ENCODE assay signal across 1 cellular context in genomic region chr10:104505521-104506041, GRCh38.
TF ChIP-seq lines count a peak whose summit lies in the region.

No MANE protein-coding gene starts in this region.

TF ChIP-seq in WTC11, 78 proteins besides CTCF, POLR2A, EP300 and RAD21 (continued from another document):
- TF ChIP-seq, protein P1, sequence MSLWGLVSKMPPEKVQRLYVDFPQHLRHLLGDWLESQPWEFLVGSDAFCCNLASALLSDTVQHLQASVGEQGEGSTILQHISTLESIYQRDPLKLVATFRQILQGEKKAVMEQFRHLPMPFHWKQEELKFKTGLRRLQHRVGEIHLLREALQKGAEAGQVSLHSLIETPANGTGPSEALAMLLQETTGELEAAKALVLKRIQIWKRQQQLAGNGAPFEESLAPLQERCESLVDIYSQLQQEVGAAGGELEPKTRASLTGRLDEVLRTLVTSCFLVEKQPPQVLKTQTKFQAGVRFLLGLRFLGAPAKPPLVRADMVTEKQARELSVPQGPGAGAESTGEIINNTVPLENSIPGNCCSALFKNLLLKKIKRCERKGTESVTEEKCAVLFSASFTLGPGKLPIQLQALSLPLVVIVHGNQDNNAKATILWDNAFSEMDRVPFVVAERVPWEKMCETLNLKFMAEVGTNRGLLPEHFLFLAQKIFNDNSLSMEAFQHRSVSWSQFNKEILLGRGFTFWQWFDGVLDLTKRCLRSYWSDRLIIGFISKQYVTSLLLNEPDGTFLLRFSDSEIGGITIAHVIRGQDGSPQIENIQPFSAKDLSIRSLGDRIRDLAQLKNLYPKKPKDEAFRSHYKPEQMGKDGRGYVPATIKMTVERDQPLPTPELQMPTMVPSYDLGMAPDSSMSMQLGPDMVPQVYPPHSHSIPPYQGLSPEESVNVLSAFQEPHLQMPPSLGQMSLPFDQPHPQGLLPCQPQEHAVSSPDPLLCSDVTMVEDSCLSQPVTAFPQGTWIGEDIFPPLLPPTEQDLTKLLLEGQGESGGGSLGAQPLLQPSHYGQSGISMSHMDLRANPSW (CRISPR knock-in tag; conservative IDR thresholded peaks at IDR 0.05; ENCODE audit: low read depth), result no peak
- TF ChIP-seq PRDM15 (CRISPR knock-in tag; IDR thresholded peaks at IDR 0.05), result no peak
- TF ChIP-seq NR2C2 (CRISPR knock-in tag; IDR thresholded peaks at IDR 0.05), result no peak
- TF ChIP-seq TEAD4 (CRISPR knock-in tag; IDR thresholded peaks at IDR 0.05), result no peak
- TF ChIP-seq, protein P2, sequence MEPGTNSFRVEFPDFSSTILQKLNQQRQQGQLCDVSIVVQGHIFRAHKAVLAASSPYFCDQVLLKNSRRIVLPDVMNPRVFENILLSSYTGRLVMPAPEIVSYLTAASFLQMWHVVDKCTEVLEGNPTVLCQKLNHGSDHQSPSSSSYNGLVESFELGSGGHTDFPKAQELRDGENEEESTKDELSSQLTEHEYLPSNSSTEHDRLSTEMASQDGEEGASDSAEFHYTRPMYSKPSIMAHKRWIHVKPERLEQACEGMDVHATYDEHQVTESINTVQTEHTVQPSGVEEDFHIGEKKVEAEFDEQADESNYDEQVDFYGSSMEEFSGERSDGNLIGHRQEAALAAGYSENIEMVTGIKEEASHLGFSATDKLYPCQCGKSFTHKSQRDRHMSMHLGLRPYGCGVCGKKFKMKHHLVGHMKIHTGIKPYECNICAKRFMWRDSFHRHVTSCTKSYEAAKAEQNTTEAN (CRISPR knock-in tag; IDR thresholded peaks at IDR 0.05), result no peak
- no peak for TF ChIP-seq NFATC4 (CRISPR knock-in tag; IDR thresholded peaks at IDR 0.05)
- TF ChIP-seq ELF4 (CRISPR knock-in tag; IDR thresholded peaks at IDR 0.05; ENCODE audit: low read depth), result no peak
- no peak for TF ChIP-seq USF1 (CRISPR knock-in tag; IDR thresholded peaks at IDR 0.05)
- TF ChIP-seq, protein P3, sequence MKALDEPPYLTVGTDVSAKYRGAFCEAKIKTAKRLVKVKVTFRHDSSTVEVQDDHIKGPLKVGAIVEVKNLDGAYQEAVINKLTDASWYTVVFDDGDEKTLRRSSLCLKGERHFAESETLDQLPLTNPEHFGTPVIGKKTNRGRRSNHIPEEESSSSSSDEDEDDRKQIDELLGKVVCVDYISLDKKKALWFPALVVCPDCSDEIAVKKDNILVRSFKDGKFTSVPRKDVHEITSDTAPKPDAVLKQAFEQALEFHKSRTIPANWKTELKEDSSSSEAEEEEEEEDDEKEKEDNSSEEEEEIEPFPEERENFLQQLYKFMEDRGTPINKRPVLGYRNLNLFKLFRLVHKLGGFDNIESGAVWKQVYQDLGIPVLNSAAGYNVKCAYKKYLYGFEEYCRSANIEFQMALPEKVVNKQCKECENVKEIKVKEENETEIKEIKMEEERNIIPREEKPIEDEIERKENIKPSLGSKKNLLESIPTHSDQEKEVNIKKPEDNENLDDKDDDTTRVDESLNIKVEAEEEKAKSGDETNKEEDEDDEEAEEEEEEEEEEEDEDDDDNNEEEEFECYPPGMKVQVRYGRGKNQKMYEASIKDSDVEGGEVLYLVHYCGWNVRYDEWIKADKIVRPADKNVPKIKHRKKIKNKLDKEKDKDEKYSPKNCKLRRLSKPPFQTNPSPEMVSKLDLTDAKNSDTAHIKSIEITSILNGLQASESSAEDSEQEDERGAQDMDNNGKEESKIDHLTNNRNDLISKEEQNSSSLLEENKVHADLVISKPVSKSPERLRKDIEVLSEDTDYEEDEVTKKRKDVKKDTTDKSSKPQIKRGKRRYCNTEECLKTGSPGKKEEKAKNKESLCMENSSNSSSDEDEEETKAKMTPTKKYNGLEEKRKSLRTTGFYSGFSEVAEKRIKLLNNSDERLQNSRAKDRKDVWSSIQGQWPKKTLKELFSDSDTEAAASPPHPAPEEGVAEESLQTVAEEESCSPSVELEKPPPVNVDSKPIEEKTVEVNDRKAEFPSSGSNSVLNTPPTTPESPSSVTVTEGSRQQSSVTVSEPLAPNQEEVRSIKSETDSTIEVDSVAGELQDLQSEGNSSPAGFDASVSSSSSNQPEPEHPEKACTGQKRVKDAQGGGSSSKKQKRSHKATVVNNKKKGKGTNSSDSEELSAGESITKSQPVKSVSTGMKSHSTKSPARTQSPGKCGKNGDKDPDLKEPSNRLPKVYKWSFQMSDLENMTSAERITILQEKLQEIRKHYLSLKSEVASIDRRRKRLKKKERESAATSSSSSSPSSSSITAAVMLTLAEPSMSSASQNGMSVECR (CRISPR knock-in tag; IDR thresholded peaks at IDR 0.05; ENCODE audit: borderline replicate concordance), result no peak
- no peak for TF ChIP-seq USF2 (CRISPR knock-in tag; IDR thresholded peaks at IDR 0.05)
- TF ChIP-seq ETV6 (CRISPR knock-in tag; IDR thresholded peaks at IDR 0.05), result no peak
- TF ChIP-seq ATF1 (CRISPR knock-in tag; IDR thresholded peaks at IDR 0.05), result no peak
- TF ChIP-seq ZNF416 (CRISPR knock-in tag; IDR thresholded peaks at IDR 0.05), result no peak
- TF ChIP-seq ZNF423 (CRISPR knock-in tag; IDR thresholded peaks at IDR 0.05), result no peak
- TF ChIP-seq ZNF232 (CRISPR knock-in tag; IDR thresholded peaks at IDR 0.05), result no peak
- TF ChIP-seq FOXP1 (CRISPR knock-in tag; IDR thresholded peaks at IDR 0.05; ENCODE audit: borderline replicate concordance), result no peak
- TF ChIP-seq KAT7 (CRISPR knock-in tag; IDR thresholded peaks at IDR 0.05; ENCODE audit: borderline replicate concordance), result no peak
TF ChIP-seq in WTC11: peak in this region for 0.
